Comparison of ENCODE assay signal across 23 cellular contexts in genomic region chr10:119878524-119878923, GRCh38. TPM values are rescaled to one million over a fixed set of nuclear protein-coding genes. Genes with fewer than 3 reads are reported as not detected.
DNase-seq lines count a peak whose midpoint lies in the region; ATAC-seq, FAIRE-seq and TF ChIP-seq lines count a peak whose summit lies in the region.
"Had no signal": no experiment of that assay in that cellular context is flagged by ENCODE, and none has a peak within 500 bp of the region (broad histone marks: within the 10 kb centered on the region; RNA-seq: fewer than 3 reads in every experiment).

No MANE protein-coding gene starts in this region.

- no peaks in the 10 kb centered on the region for H4K20me1 ChIP-seq in K562 (replicated peaks; ENCODE audit: control insufficient read depth, insufficient read depth, low read length)
- H4K20me1 ChIP-seq: BLaER1 had no signal

- no peak overlapping the region for H3K9ac ChIP-seq in K562 (ENCODE audit: insufficient read depth in 1 of 2, low read depth in 2 of 2, low read length in 2 of 2)
- H3K9ac ChIP-seq: BLaER1 had no signal

- no peak for TF ChIP-seq CTCF in K562 (IDR thresholded peaks at IDR 0.05 in 2 of 3, conservative IDR thresholded peaks at IDR 0.05 in 1 of 3; ENCODE audit: insufficient read depth in 2 of 3, low read depth in 1 of 3, low read length in 3 of 3)

- H3K27ac Mint-ChIP-seq in activated CD4-positive, alpha-beta T cell treated with anti-CD3 and anti-CD28 coated beads for 36 hours: no peak overlapping the region
- H3K27ac Mint-ChIP-seq: B cell; CD4-positive, CD25-positive, alpha-beta regulatory T cell; CD8-positive, alpha-beta T cell had no signal

- H3K9me3 Mint-ChIP-seq in activated CD4-positive, alpha-beta T cell treated with anti-CD3 and anti-CD28 coated beads for 36 hours (ENCODE audit: low read depth): no peaks in the 10 kb centered on the region
- H3K9me3 Mint-ChIP-seq: CD4-positive, CD25-positive, alpha-beta regulatory T cell; CD8-positive, alpha-beta T cell had no signal

- no peak for TF ChIP-seq EP300 in K562 (IDR thresholded peaks at IDR 0.05; ENCODE audit: low read length)

- no peak for TF ChIP-seq RAD21 in K562 (CRISPR knock-in tag; conservative IDR thresholded peaks at IDR 0.05 in 1 of 2, IDR thresholded peaks at IDR 0.05 in 1 of 2)

- no peaks in the 10 kb centered on the region; the same call in 2 of the 3 replicates for H3K79me2 ChIP-seq in K562 (ENCODE audit: control insufficient read depth, insufficient read depth, low read length)

- 11% methylated on average over 2 of the region's 2 CpGs for WGBS in K562 (ENCODE audit: insufficient coverage, low coverage, missing lambda C conversion rate)
- WGBS in small intestine, 3 donors: 44 to 62% (median 51%) methylated on average over 2 of the region's 2 CpGs

- H3K4me1 ChIP-seq in K562 (replicated peaks in 1 of 2; ENCODE audit: control insufficient read depth in 2 of 2, insufficient read depth in 2 of 2, low read length in 2 of 2) (peaks cover 2 to 11% of the 10 kb centered on the region in 2 experiments; a peak in 2 of 5 replicates), small intestine (ENCODE audit: control insufficient read depth in 2 of 2, insufficient read depth in 1 of 2, low read depth in 1 of 2, low read length in 1 of 2) (peaks cover 0 to 5% of the 10 kb centered on the region in 2 donors)
- H3K4me1 ChIP-seq: Caco-2 had no signal

- no peak for TF ChIP-seq POLR2A in K562 (conservative IDR thresholded peaks at IDR 0.05)

- no peak overlapping the region for H2AFZ ChIP-seq in K562 (ENCODE audit: low read depth, low read length)

- no peak for DNase-seq in activated CD4-positive, alpha-beta T cell treated with anti-CD3 and anti-CD28 coated beads for 36 hours
- DNase-seq in activated CD4-positive, alpha-beta T cell treated with anti-CD3 and anti-CD28 coated beads for 4 hours: no peak
- peak; percentile 32 for DNase-seq in OCI-M1 (lab: John Stamatoyannopoulos, UW)
- DNase-seq in K562 (ENCODE audit: extremely low read depth in 1 of 4, low spot score in 3 of 4): no peak
- DNase-seq in small intestine: peak; percentile 16
- no peak for DNase-seq in ecto neural progenitor cell (ENCODE audit: low spot score)
- no peak for DNase-seq in kidney tubule cell (ENCODE audit: low spot score)
- no peak for DNase-seq in GOT3 (lab: John Stamatoyannopoulos, UW)
- DNase-seq: Caco-2; CD4-positive, CD25-positive, alpha-beta regulatory T cell; CD8-positive, alpha-beta T cell; DMS153; DND-41; H7; HCEC 1CT had no signal

- in situ Hi-C loops in K562 (cut with MboI): no loop called here

- H3K4me3 ChIP-seq in K562: no peak overlapping the region
- no peak overlapping the region for H3K4me3 ChIP-seq in small intestine (ENCODE audit: low read depth in 1 of 2, low read length in 2 of 2)
- H3K4me3 ChIP-seq: BLaER1 had no signal

- no peaks in the 10 kb centered on the region for H3K27me3 Mint-ChIP-seq in activated CD4-positive, alpha-beta T cell treated with anti-CD3 and anti-CD28 coated beads for 36 hours
- H3K27me3 Mint-ChIP-seq: B cell; CD4-positive, CD25-positive, alpha-beta regulatory T cell had no signal

- POLR2A ChIA-PET in activated CD4-positive, alpha-beta T cell treated with anti-CD3 and anti-CD28 coated beads for 36 hours (lab: Charles Lee): no interaction called here
- POLR2A ChIA-PET in K562 (lab: Yijun Ruan, JAX): no interaction called here

- H3K36me3 ChIP-seq in K562 (ENCODE audit: control insufficient read depth, insufficient read depth, low read length) (no peaks in the 10 kb centered on the region), small intestine (ENCODE audit: control insufficient read depth in 2 of 2, insufficient read depth in 2 of 2, low read length in 2 of 2) (no peaks in the 10 kb centered on the region)
- H3K36me3 ChIP-seq: BLaER1 had no signal

- H3K9me3 ChIP-seq in K562 (replicated peaks; ENCODE audit: control insufficient read depth, insufficient read depth, low read depth, low read length): no peaks in the 10 kb centered on the region
- H3K9me3 ChIP-seq in small intestine (ENCODE audit: control insufficient read depth, low read depth): no peaks in the 10 kb centered on the region
- H3K9me3 ChIP-seq: Caco-2 had no signal

- no peak overlapping the region for H3K4me3 Mint-ChIP-seq in activated CD4-positive, alpha-beta T cell treated with anti-CD3 and anti-CD28 coated beads for 36 hours
- H3K4me3 Mint-ChIP-seq: B cell; CD8-positive, alpha-beta T cell had no signal

- CTCF ChIA-PET in activated CD4-positive, alpha-beta T cell treated with anti-CD3 and anti-CD28 coated beads for 36 hours (lab: Charles Lee): no interaction called here
- CTCF ChIA-PET in K562 (lab: Yijun Ruan, JAX; ENCODE audit: low intra/inter-chr PET ratio): no interaction called here

- no peak overlapping the region for H3K27ac ChIP-seq in K562 (ENCODE audit: extremely low read depth, low read depth, low read length)
- no peak overlapping the region for H3K27ac ChIP-seq in small intestine (ENCODE audit: low read depth in 1 of 2, low read length in 1 of 2)
- H3K27ac ChIP-seq: 22Rv1, BLaER1, C4-2B had no signal

- no peak for FAIRE-seq in K562 (lab: Jason Lieb, UNC)
- FAIRE-seq in small intestine (lab: Jason Lieb, UNC): no peak
- FAIRE-seq: A204.1, G401.6, GM12892, H1 had no signal

- BruUV-seq in K562 (replicated peaks; lab: Mats Ljungman, UMichigan): no TSS peak

- H3K27me3 ChIP-seq in K562 (ENCODE audit: control insufficient read depth in 2 of 2, insufficient read depth in 2 of 2, low read length in 2 of 2) (no peaks in the 10 kb centered on the region), small intestine (ENCODE audit: control insufficient read depth in 2 of 2, insufficient read depth in 2 of 2, low read length in 2 of 2) (no peaks in the 10 kb centered on the region)
- H3K27me3 ChIP-seq: BLaER1 had no signal

- no peaks in the 10 kb centered on the region for H3K9me1 ChIP-seq in K562 (ENCODE audit: control insufficient read depth, insufficient read depth, low read length)

- intact Hi-C loops in activated CD4-positive, alpha-beta T cell treated with anti-CD3 and anti-CD28 coated beads for 36 hours (cut with DNase I, micrococcal nuclease): no loop called here
- intact Hi-C loops in K562 (cut with micrococcal nuclease): no loop called here

- H3K4me1 Mint-ChIP-seq in activated CD4-positive, alpha-beta T cell treated with anti-CD3 and anti-CD28 coated beads for 36 hours: peaks cover 7% of the 10 kb centered on the region

- no peak overlapping the region for H3K4me2 ChIP-seq in K562 (ENCODE audit: insufficient read depth, low read length)
- H3K4me2 ChIP-seq: BLaER1 had no signal

- H3K36me3 Mint-ChIP-seq in activated CD4-positive, alpha-beta T cell treated with anti-CD3 and anti-CD28 coated beads for 36 hours (ENCODE audit: low read depth): peaks cover 1% of the 10 kb centered on the region
- H3K36me3 Mint-ChIP-seq: CD4-positive, CD25-positive, alpha-beta regulatory T cell; CD8-positive, alpha-beta T cell had no signal

- peak; percentile 47 for ATAC-seq in activated CD4-positive, alpha-beta T cell treated with anti-CD3 and anti-CD28 coated beads for 36 hours
- peak; percentile 45; the same call in 1 of the 3 replicates for ATAC-seq in K562
- ATAC-seq: CD8-positive, alpha-beta T cell had no signal

TF ChIP-seq in K562, 482 proteins besides CTCF, POLR2A, EP300 and RAD21 (continues in another document):
- TF ChIP-seq HCFC1 (IDR thresholded peaks at IDR 0.05; ENCODE audit: low read depth, low read length): peak; percentile 69
- TF ChIP-seq HDAC6 (IDR thresholded peaks at IDR 0.05; ENCODE audit: low read depth, low read length): no peak

RNA-seq across cellular contexts. Expression of gene MCMBP, which starts 5.9 kb away (rescaled TPM):
- total RNA-seq in activated CD4-positive, alpha-beta T cell treated with anti-CD3 and anti-CD28 coated beads for 36 hours: 10 to 100 TPM; 90.6 to 94.8 TPM
- total RNA-seq in K562 (2011; cell fraction: chromatin; rRNA removed; ENCODE audit: low replicate concordance): 20.9 and 35.4 TPM in 2 replicates
- total RNA-seq in K562 (2011; cell fraction: nucleolus; rRNA removed): 12.2 and 13.3 TPM in 2 replicates
- total RNA-seq in K562 (2011; cell fraction: nucleoplasm; rRNA removed): 18.7 and 24.8 TPM in 2 replicates
- total RNA-seq in K562 (2014; rRNA removed) (43.0 and 44.0 TPM in 2 replicates), K562 (2014; rRNA removed; fragmentation: Illumina TruSeq; extraction: Trizol) (50.5 and 59.0 TPM in 2 replicates), K562 (2015; rRNA removed; fragmentation: Illumina TruSeq; extraction: Trizol) (49.1 and 51.2 TPM in 2 replicates), K562 (2021) (50.8 and 51.2 TPM in 2 replicates)
- polyA plus RNA-seq in K562 (2011; rRNA removed) (51.1 and 74.3 TPM in 2 replicates), K562 (2014; fragmentation: Illumina TruSeq; extraction: Trizol) (49.9 and 54.6 TPM in 2 replicates), K562 (2014; fragmentation: Nextera tagmentation; extraction: Ambion mirVana) (10 to 100 TPM; 11.2 to 15.4 TPM), K562 (2014; rRNA removed) (42.6 and 43.3 TPM in 2 replicates), small intestine (10 to 100 TPM; 21.5 to 29.3 (median 22.4) TPM)
- 37.0 and 50.9 TPM in 2 replicates for polyA plus RNA-seq in K562 (2011; cell fraction: cytosol; rRNA removed)
- 25.1 and 37.5 TPM in 2 replicates for polyA plus RNA-seq in K562 (2011; cell fraction: nucleus; rRNA removed)
- polyA plus RNA-seq in K562 (2012): 36.2 and 42.5 TPM in 2 replicates
- polyA minus RNA-seq in K562 (2011; rRNA and poly(A)+ RNA removed): 81.7 and 93.1 TPM in 2 replicates
- 28.6 and 37.4 TPM in 2 replicates for polyA minus RNA-seq in K562 (2011; cell fraction: cytosol; rRNA and poly(A)+ RNA removed)
- 13.1 and 27.3 TPM in 2 replicates for polyA minus RNA-seq in K562 (2011; cell fraction: nucleus; rRNA and poly(A)+ RNA removed)

RNA-seq across cellular contexts. Expression of gene SEC23IP, which starts 14.0 kb away (rescaled TPM):
- 10 to 100 TPM; 70.3 to 87.2 TPM for total RNA-seq in activated CD4-positive, alpha-beta T cell treated with anti-CD3 and anti-CD28 coated beads for 36 hours
- 46.0 and 79.1 TPM in 2 replicates for total RNA-seq in K562 (2011; cell fraction: chromatin; rRNA removed; ENCODE audit: low replicate concordance)
- 10.5 and 14.6 TPM in 2 replicates for total RNA-seq in K562 (2011; cell fraction: nucleolus; rRNA removed)
- 23.2 and 34.0 TPM in 2 replicates for total RNA-seq in K562 (2011; cell fraction: nucleoplasm; rRNA removed)
- total RNA-seq in K562 (2014; rRNA removed): 23.2 and 25.1 TPM in 2 replicates
- 19.3 and 19.8 TPM in 2 replicates for total RNA-seq in K562 (2014; rRNA removed; fragmentation: Illumina TruSeq; extraction: Trizol)
- 17.4 and 18.4 TPM in 2 replicates for total RNA-seq in K562 (2015; rRNA removed; fragmentation: Illumina TruSeq; extraction: Trizol)
- 38.0 and 39.4 TPM in 2 replicates for total RNA-seq in K562 (2021)
- 17.5 and 20.4 TPM in 2 replicates for polyA plus RNA-seq in K562 (2011; rRNA removed)
- 23.3 and 24.7 TPM in 2 replicates for polyA plus RNA-seq in K562 (2011; cell fraction: cytosol; rRNA removed)
- polyA plus RNA-seq in K562 (2011; cell fraction: nucleus; rRNA removed): 29.9 and 30.3 TPM in 2 replicates
- polyA plus RNA-seq in K562 (2012): 17.0 and 22.7 TPM in 2 replicates
- polyA plus RNA-seq in K562 (2014; fragmentation: Illumina TruSeq; extraction: Trizol): 29.2 and 38.4 TPM in 2 replicates
- 10 to 100 TPM; 15.8 to 24.6 TPM for polyA plus RNA-seq in K562 (2014; fragmentation: Nextera tagmentation; extraction: Ambion mirVana)
- 22.5 and 25.7 TPM in 2 replicates for polyA plus RNA-seq in K562 (2014; rRNA removed)
- 73.5 and 78.5 TPM in 2 replicates for polyA minus RNA-seq in K562 (2011; rRNA and poly(A)+ RNA removed)
- polyA minus RNA-seq in K562 (2011; cell fraction: cytosol; rRNA and poly(A)+ RNA removed): 22.1 and 25.6 TPM in 2 replicates
- polyA minus RNA-seq in K562 (2011; cell fraction: nucleus; rRNA and poly(A)+ RNA removed): 10.9 and 32.5 TPM in 2 replicates
- polyA plus RNA-seq in small intestine: 10 to 100 TPM in 1 of 3 donors, 1 to 10 TPM in 2; 7.8 to 11.5 (median 8.1) TPM

Comparison
In these comparisons a context has a peak if more than half of its experiments do, and no peak if none do; other contexts are left out.
1. DNase-seq: peak in OCI-M1 (single experiment) and small intestine (single experiment); none in activated CD4-positive, alpha-beta T cell treated with anti-CD3 and anti-CD28 coated beads for 36 hours (single experiment), activated CD4-positive, alpha-beta T cell treated with anti-CD3 and anti-CD28 coated beads for 4 hours (0 of 2), K562 (0 of 4), ecto neural progenitor cell (single experiment), kidney tubule cell (single experiment) and GOT3 (single experiment).